In the genomic region with DNA sequence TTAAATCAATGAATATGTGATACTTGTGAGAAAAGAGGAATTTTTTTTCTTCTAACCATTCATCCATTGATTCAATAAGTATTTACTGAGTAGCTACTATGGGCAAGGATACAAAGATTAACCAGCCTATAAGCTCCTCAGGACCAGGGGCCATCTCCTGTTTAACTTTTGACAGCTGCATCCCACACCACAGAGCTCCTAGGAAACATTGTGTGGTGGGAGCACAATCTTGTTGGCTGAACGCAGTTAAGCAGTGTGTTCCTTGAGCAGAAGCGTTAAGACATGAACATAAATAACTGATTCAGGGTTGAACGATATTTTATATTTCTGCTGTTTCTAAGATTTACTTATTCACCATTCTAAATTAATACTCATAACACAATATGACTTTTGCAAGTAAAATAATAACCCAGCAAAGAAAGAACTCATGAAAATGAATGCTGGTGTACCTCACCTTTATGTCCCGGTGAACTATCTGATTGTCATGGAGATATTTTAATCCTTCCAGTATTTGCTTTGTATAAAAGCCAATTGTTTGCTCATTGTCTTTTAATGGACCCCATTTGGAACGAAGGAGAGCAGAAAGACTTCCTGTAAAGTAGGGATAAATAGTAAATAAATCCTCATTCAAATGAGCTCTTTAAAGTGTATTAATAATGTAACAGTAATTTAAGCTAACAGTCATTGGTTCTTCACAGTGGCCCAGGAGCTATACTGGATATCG, we compare ENCODE assay signal across 21 cellular contexts.
"Had no signal": no experiment of that assay in that cellular context is flagged by ENCODE, and none has a peak within 500 bp of the region (broad histone marks: within the 10 kb centered on the region; RNA-seq: fewer than 3 reads in every experiment).

No MANE protein-coding gene starts in this region.

- H3K4me3 Mint-ChIP-seq: activated CD8-positive, alpha-beta memory T cell treated with anti-CD3 and anti-CD28 coated beads, Interleukin-2, amount 10 ng/mL, durations not matched to agents 7 days and 5 days; activated naive CD4-positive, alpha-beta T cell treated with anti-CD3 and anti-CD28 coated beads, Interleukin-2, amount 50 U/mL, for 24 hours; memory B cell; nephron; type B pancreatic cell had no signal

- DNase-seq: activated CD4-positive, alpha-beta T cell treated with anti-CD3 and anti-CD28 coated beads, Interleukin-2, amount 50 U/mL, for 48 hours; activated CD8-positive, alpha-beta memory T cell treated with anti-CD3 and anti-CD28 coated beads, Interleukin-2, amount 10 ng/mL, durations not matched to agents 7 days and 5 days; activated effector memory CD4-positive, alpha-beta T cell treated with Interleukin-2 at 50 U/mL for 16 hours; activated T-cell treated with anti-CD3 and anti-CD28 coated beads, Interleukin-2, amount 50 U/mL, for 1 hour; adrenal gland; hypothalamus; left ventricle myocardium superior; nucleus accumbens; right cardiac atrium; stimulated activated naive CD8-positive, alpha-beta T cell treated with anti-CD3 and anti-CD28 coated beads, Interleukin-15, Interleukin-2, amounts not matched to agents 100 U/mL and 50 U/mL, for 24 hours; T-helper 1 cell; T1000 had no signal

- FAIRE-seq: colon had no signal

- H3K27me3 ChIP-seq: adrenal gland, cardiac muscle cell, suprapubic skin had no signal

- H3K4me3 ChIP-seq: adrenal gland, cardiac muscle cell, suprapubic skin had no signal

- H3K27me3 Mint-ChIP-seq: activated CD8-positive, alpha-beta memory T cell treated with anti-CD3 and anti-CD28 coated beads, Interleukin-2, amount 10 ng/mL, durations not matched to agents 7 days and 5 days; activated naive CD4-positive, alpha-beta T cell treated with anti-CD3 and anti-CD28 coated beads, Interleukin-2, amount 50 U/mL, for 24 hours; memory B cell; type B pancreatic cell had no signal

- H3K27ac ChIP-seq: adrenal gland, cardiac muscle cell, suprapubic skin had no signal

- H3K9me3 Mint-ChIP-seq: activated naive CD4-positive, alpha-beta T cell treated with anti-CD3 and anti-CD28 coated beads, Interleukin-2, amount 50 U/mL, for 24 hours; memory B cell; nephron; type B pancreatic cell had no signal

- H3K9me3 ChIP-seq: adrenal gland, suprapubic skin had no signal

- H3K27ac Mint-ChIP-seq: activated CD8-positive, alpha-beta memory T cell treated with anti-CD3 and anti-CD28 coated beads, Interleukin-2, amount 10 ng/mL, durations not matched to agents 7 days and 5 days; activated naive CD4-positive, alpha-beta T cell treated with anti-CD3 and anti-CD28 coated beads, Interleukin-2, amount 50 U/mL, for 24 hours; nephron; progenitor cell of endocrine pancreas; type B pancreatic cell had no signal

- H3K36me3 ChIP-seq: cardiac muscle cell, suprapubic skin had no signal

- ATAC-seq: activated CD8-positive, alpha-beta memory T cell treated with anti-CD3 and anti-CD28 coated beads, Interleukin-2, amount 10 ng/mL, durations not matched to agents 7 days and 5 days; esophagus mucosa; left ventricle myocardium superior; right cardiac atrium; stimulated activated naive CD8-positive, alpha-beta T cell treated with anti-CD3 and anti-CD28 coated beads, Interleukin-15, Interleukin-2, amounts not matched to agents 100 U/mL and 50 U/mL, for 24 hours had no signal
